Comparison of ENCODE assay signal across 1 cellular context in the genomic region with DNA sequence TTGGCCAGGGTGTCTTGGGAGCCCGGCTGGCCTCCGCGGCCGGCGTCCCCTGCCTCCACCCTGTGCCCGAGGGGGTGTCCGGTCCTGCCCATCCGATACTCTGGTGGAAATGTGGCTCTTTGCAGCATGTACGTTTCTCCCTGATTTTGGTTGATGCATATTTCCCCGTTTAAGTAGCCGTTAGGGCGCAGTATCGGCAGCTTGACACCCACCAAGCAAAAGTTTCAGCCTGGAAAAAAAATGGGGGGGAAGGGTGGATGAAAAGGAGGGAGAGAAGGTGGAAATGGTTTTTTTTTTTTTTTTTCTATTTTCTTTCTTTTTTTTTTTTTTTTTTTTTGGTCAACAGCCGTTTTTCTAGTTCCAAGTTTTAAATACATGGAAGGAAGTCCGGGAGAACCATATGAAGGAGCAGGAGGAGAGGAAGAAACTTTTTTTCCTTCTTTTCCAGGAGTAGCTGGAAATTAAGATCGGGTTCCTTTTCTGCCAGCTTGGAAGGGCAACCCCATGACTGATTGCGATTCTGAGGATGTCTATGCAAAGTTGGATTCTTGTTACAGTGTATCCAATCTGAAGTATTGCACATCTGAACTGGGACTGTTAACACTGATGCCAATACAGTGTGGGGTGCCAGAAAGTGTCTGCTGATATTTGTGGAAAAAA.
TF ChIP-seq lines count a peak whose summit lies in the region.

No MANE protein-coding gene starts in this region.

TF ChIP-seq in HEK293, 187 proteins besides CTCF, POLR2A, EP300 and RAD21 (continued from another document):
- TF ChIP-seq, protein P1, sequence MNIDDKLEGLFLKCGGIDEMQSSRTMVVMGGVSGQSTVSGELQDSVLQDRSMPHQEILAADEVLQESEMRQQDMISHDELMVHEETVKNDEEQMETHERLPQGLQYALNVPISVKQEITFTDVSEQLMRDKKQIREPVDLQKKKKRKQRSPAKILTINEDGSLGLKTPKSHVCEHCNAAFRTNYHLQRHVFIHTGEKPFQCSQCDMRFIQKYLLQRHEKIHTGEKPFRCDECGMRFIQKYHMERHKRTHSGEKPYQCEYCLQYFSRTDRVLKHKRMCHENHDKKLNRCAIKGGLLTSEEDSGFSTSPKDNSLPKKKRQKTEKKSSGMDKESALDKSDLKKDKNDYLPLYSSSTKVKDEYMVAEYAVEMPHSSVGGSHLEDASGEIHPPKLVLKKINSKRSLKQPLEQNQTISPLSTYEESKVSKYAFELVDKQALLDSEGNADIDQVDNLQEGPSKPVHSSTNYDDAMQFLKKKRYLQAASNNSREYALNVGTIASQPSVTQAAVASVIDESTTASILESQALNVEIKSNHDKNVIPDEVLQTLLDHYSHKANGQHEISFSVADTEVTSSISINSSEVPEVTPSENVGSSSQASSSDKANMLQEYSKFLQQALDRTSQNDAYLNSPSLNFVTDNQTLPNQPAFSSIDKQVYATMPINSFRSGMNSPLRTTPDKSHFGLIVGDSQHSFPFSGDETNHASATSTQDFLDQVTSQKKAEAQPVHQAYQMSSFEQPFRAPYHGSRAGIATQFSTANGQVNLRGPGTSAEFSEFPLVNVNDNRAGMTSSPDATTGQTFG (tag by site-specific recombination; IDR thresholded peaks at IDR 0.05; ENCODE audit: borderline replicate concordance): no peak
- no peak for TF ChIP-seq YY1 (tag by site-specific recombination; IDR thresholded peaks at IDR 0.05)
- peak; percentile 54 for TF ChIP-seq ZNF335 (tag by site-specific recombination; conservative IDR thresholded peaks at IDR 0.05)
- no peak for TF ChIP-seq ZNF747 (tag by site-specific recombination; IDR thresholded peaks at IDR 0.05)
- TF ChIP-seq SETDB1 (IDR thresholded peaks at IDR 0.05; ENCODE audit: insufficient read length, low read length): no peak
- no peak for TF ChIP-seq ZNF354C (tag by site-specific recombination; IDR thresholded peaks at IDR 0.05; ENCODE audit: borderline replicate concordance, low read depth)
- no peak for TF ChIP-seq ZNF169 (tag by site-specific recombination; IDR thresholded peaks at IDR 0.05)
- TF ChIP-seq ZFP37 (tag by site-specific recombination; IDR thresholded peaks at IDR 0.05): no peak
- peak; percentile 72 for TF ChIP-seq ZNF341 (tag by site-specific recombination; IDR thresholded peaks at IDR 0.05; ENCODE audit: low read depth)
- TF ChIP-seq ZNF2 (tag by site-specific recombination; IDR thresholded peaks at IDR 0.05): 0 out of 2 replicates have a peak, but pooled peaks have one; percentile 23
- no peak for TF ChIP-seq REPIN1 (tag by site-specific recombination; IDR thresholded peaks at IDR 0.05; ENCODE audit: low read depth)
- TF ChIP-seq ZNF157 (tag by site-specific recombination; IDR thresholded peaks at IDR 0.05): no peak
TF ChIP-seq in HEK293: peak in this region for 6.
